ENCODE assay signal across 8 cellular contexts in genomic region chr16:14628806-14629611, GRCh38. TPM values are rescaled to one million over a fixed set of nuclear protein-coding genes. Genes with fewer than 3 reads are reported as not detected.
DNase-seq lines count a peak whose midpoint lies in the region; TF ChIP-seq lines count a peak whose summit lies in the region.

No MANE protein-coding gene starts in this region.

- H3K27ac ChIP-seq in HUES64 (ENCODE audit: low read depth, low read length) = peak overlapping the region; percentile 97
- peak overlapping the region; percentile 94 to 96 for H3K27ac ChIP-seq in mucosa of rectum (ENCODE audit: low read depth in 2 of 2, low read length in 2 of 2)

- peaks cover 48% of the 10 kb centered on the region for H3K36me3 Mint-ChIP-seq in brain

- CTCF ChIA-PET in BJ (lab: Yijun Ruan, JAX) = no interaction called here

- H3K27me3 ChIP-seq in BJ (ENCODE audit: control insufficient read depth, insufficient read depth, low read length) (no peaks in the 10 kb centered on the region), HUES64 (ENCODE audit: insufficient read depth, low read length) (no peaks in the 10 kb centered on the region), mucosa of rectum (ENCODE audit: control insufficient read depth in 2 of 2, insufficient read depth in 2 of 2, low read length in 2 of 2) (no peaks in the 10 kb centered on the region)

- H3K4me3 ChIP-seq in BJ (ENCODE audit: low read depth, low read length) (peak overlapping the region; percentile 87), HUES64 (ENCODE audit: low read length) (peak overlapping the region; percentile 91), mucosa of rectum (ENCODE audit: low read length in 2 of 2) (peak overlapping the region; percentile 87 to 88)

- POLR2A ChIA-PET in BJ (lab: Charles Lee) = no interaction called here

- H3K4me1 Mint-ChIP-seq in brain = peaks cover 38% of the 10 kb centered on the region

- peak overlapping the region; percentile 79 to 95 (median 85) for H3K4me3 Mint-ChIP-seq in brain

- peaks cover 11% of the 10 kb centered on the region for H3K27me3 Mint-ChIP-seq in brain

- 52% methylated on average over 10 of the region's 12 CpGs for WGBS in HUES64

- H3K9me3 Mint-ChIP-seq in brain = peaks cover 0 to 5% (median 0%) of the 10 kb centered on the region in 5 experiments

- H3K9ac ChIP-seq in HUES64 (ENCODE audit: low read depth, low read length) (peak overlapping the region; percentile 96), mucosa of rectum (ENCODE audit: low read depth in 1 of 2, low read length in 2 of 2) (peak overlapping the region; percentile 99)

- H3K9me3 ChIP-seq in HUES64 (ENCODE audit: insufficient read depth, low read depth, low read length) = no peaks in the 10 kb centered on the region
- no peaks in the 10 kb centered on the region for H3K9me3 ChIP-seq in mucosa of rectum (ENCODE audit: control insufficient read depth in 2 of 2, low read length in 2 of 2)

- H3K4me1 ChIP-seq in HUES64 (ENCODE audit: insufficient read depth, low read length) (peaks cover 13% of the 10 kb centered on the region; the same call in 1 of the 2 replicates), mucosa of rectum (ENCODE audit: control insufficient read depth in 2 of 2, insufficient read depth in 2 of 2, low read length in 2 of 2) (peaks cover 17 to 22% of the 10 kb centered on the region in 2 donors)

- DNase-seq in BJ (ENCODE audit: low read depth) (no peak), SW 1271 (lab: John Stamatoyannopoulos, UW) (no peak), NCI-H345 (lab: John Stamatoyannopoulos, UW) (no peak), globus pallidus (ENCODE audit: low spot score) (no peak), NCI-H187 (lab: John Stamatoyannopoulos, UW) (no peak)

- H3K36me3 ChIP-seq in BJ (ENCODE audit: control insufficient read depth, insufficient read depth, low read length) = peaks cover 3% of the 10 kb centered on the region; the same call in 1 of the 2 replicates
- peaks cover 50% of the 10 kb centered on the region for H3K36me3 ChIP-seq in HUES64 (ENCODE audit: insufficient read depth, low read length)
- H3K36me3 ChIP-seq in mucosa of rectum (ENCODE audit: control insufficient read depth in 2 of 2, insufficient read depth in 2 of 2, low read length in 2 of 2) = peaks cover 25 to 27% of the 10 kb centered on the region in 2 donors

- TF ChIP-seq CTCF in BJ (IDR thresholded peaks at IDR 0.05; ENCODE audit: insufficient read depth, low read depth, low read length) = no peak
- TF ChIP-seq CTCF in brain (conservative IDR thresholded peaks at IDR 0.05) = no peak

- peak overlapping the region; percentile 95 to 98 (median 96) for H3K27ac Mint-ChIP-seq in brain

RNA-seq across cellular contexts. Expression of gene PARN, which starts 1.1 kb away (rescaled TPM):
- 18.5 and 31.9 TPM in 2 replicates for polyA plus RNA-seq in BJ (2011; rRNA removed)
- polyA minus RNA-seq in BJ (2011; rRNA and poly(A)+ RNA removed) = 12.1 and 13.5 TPM in 2 replicates
- polyA plus RNA-seq in HUES64 (2013, experiment 1 of 2) = 28.2 TPM
- polyA plus RNA-seq in HUES64 (2013, experiment 2 of 2) = 29.8 TPM
- polyA plus RNA-seq in brain (ENCODE audit: insufficient read depth, low read depth, low replicate concordance) = 28.7 TPM

RNA-seq across cellular contexts. Expression of gene BFAR, which starts 3.7 kb away (rescaled TPM):
- 77.1 and 93.5 TPM in 2 replicates for polyA plus RNA-seq in BJ (2011; rRNA removed)
- 39.0 and 55.3 TPM in 2 replicates for polyA minus RNA-seq in BJ (2011; rRNA and poly(A)+ RNA removed)
- polyA plus RNA-seq in HUES64 (2013, experiment 1 of 2) = 58.5 TPM
- 69.0 TPM for polyA plus RNA-seq in HUES64 (2013, experiment 2 of 2)
- polyA plus RNA-seq in brain (ENCODE audit: insufficient read depth, low read depth, low replicate concordance) = 41.5 TPM
